24 cellular contexts compared by ENCODE assay signal in the genomic region with DNA sequence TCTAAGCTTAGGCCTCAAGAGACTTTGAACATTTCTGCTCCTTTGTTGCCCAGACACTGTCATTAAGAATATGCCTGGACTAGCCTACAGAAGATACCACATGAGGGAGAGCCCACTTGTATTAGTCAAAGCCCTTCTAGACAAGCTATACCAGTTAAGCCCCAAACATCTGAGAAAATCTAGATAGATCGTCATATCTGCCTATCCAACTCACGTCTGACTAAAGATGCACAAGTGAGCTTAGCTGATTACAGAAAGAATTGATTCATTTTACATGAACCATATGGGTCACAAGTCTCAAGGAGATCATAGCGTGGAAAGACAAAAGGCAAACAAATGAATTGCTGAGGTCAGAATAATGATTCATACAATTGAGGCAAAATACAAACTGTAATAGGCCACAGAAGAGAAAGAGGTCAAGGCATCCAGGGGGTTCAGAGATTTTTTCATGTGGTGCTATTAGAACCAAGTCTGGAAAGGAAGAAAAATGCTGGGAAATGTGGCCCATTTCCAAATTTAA.
A peak's percentile ranks its signal among the peaks of the same experiment; 100 is the strongest.
DNase-seq lines count a peak whose midpoint lies in the region; ATAC-seq, FAIRE-seq and TF ChIP-seq lines count a peak whose summit lies in the region.
"Had no signal": no experiment of that assay in that cellular context is flagged by ENCODE, and none has a peak within 500 bp of the region (broad histone marks: within the 10 kb centered on the region; RNA-seq: fewer than 3 reads in every experiment).

No MANE protein-coding gene starts in this region.

- H3K9me3 Mint-ChIP-seq in glutamatergic neuron (ENCODE audit: unreplicated experiment), result no peaks in the 10 kb centered on the region

- TF ChIP-seq POLR2A in H54 (IDR thresholded peaks at IDR 0.05; ENCODE audit: low read depth, low read length), result no peak

- no peak overlapping the region for H3K4me3 Mint-ChIP-seq in glutamatergic neuron (ENCODE audit: unreplicated experiment)

- peaks cover 6% of the 10 kb centered on the region for H3K4me1 Mint-ChIP-seq in glutamatergic neuron (ENCODE audit: low read depth, unreplicated experiment)

- in situ Hi-C loops in Panc1 (cut with HindIII; ENCODE audit: low pct_unique_long_range_greater_than_20kb, low sequenced_read_pairs), result no loop called here

- peak; percentile 38 for FAIRE-seq in H54 (lab: Jason Lieb, UNC)
- FAIRE-seq: D721Med, GM18507, H1 had no signal

- no peaks in the 10 kb centered on the region for H3K27me3 Mint-ChIP-seq in glutamatergic neuron (ENCODE audit: unreplicated experiment)

- H3K27ac Mint-ChIP-seq in glutamatergic neuron (ENCODE audit: unreplicated experiment), result peak overlapping the region; percentile 41

- no TSS peak for BruUV-seq in Panc1 (replicated peaks; lab: Mats Ljungman, UMichigan)

- H3K36me3 ChIP-seq in Panc1 (ENCODE audit: control insufficient read depth, insufficient read depth, low read length), result no peaks in the 10 kb centered on the region
- H3K36me3 ChIP-seq: Peyer's patch had no signal

- DNase-seq in H54 (ENCODE audit: insufficient read length, low spot score) (no peak), Panc1 (ENCODE audit: low read depth, low spot score) (no peak), choroid plexus epithelial cell (ENCODE audit: low read depth) (peak; percentile 37), glutamatergic neuron (no peak), T-helper 1 cell (no peak)
- no peak for DNase-seq in activated CD4-positive, alpha-beta T cell treated with anti-CD3 and anti-CD28 coated beads for 48 hours
- DNase-seq: Kasumi-1, MV-4-11, NCI-H1105, NCI-H1436 treated with DMSO at 0.1 percent for 48 hours, NCI-H187 treated with DMSO at 0.1 percent for 48 hours, NCI-H2171 treated with DMSO at 0.1 percent for 48 hours, NCI-H345, NCI-H510A treated with DMSO at 0.1 percent for 48 hours, NCI-H748 treated with DMSO at 0.1 percent for 48 hours, Peyer's patch, SHP77 treated with DMSO at 0.1 percent for 48 hours had no signal

- ATAC-seq in Panc1 (no peak), GM19397 (IDR thresholded peaks at IDR 0.05; ENCODE audit: unreplicated experiment) (no peak), HG03139 (IDR thresholded peaks at IDR 0.05; ENCODE audit: unreplicated experiment) (no peak)
- ATAC-seq: HCT116 had no signal

- intact Hi-C loops in Panc1 (cut with micrococcal nuclease; ENCODE audit: unreplicated experiment), result loop anchor here (10.0 kb wide), 1 partner anchor 58 kb away; no protein-coding TSS in a partner anchor

- H3K27me3 ChIP-seq in Panc1 (ENCODE audit: control insufficient read depth, insufficient read depth, low read length), result no peaks in the 10 kb centered on the region
- H3K27me3 ChIP-seq: Peyer's patch had no signal

- TF ChIP-seq CTCF in Panc1 (IDR thresholded peaks at IDR 0.05), result no peak
- no peak for TF ChIP-seq CTCF in choroid plexus epithelial cell (conservative IDR thresholded peaks at IDR 0.05; ENCODE audit: low read depth, low read length)
- TF ChIP-seq CTCF in glutamatergic neuron (IDR thresholded peaks at IDR 0.05; ENCODE audit: partially characterized antibody, unreplicated experiment), result no peak

- H3K4me3 ChIP-seq in Panc1 (ENCODE audit: low read depth in 2 of 2, low read length in 2 of 2), result no peak overlapping the region
- H3K4me3 ChIP-seq in choroid plexus epithelial cell (ENCODE audit: low read depth, low read length), result no peak overlapping the region
- H3K4me3 ChIP-seq: Peyer's patch had no signal

- peaks cover 23% of the 10 kb centered on the region; the same call in 1 of the 2 replicates for H3K9me3 ChIP-seq in Panc1 (ENCODE audit: control insufficient read depth, insufficient read depth, low read depth, low read length)
- H3K9me3 ChIP-seq: Peyer's patch had no signal

- peaks cover 29% of the 10 kb centered on the region for H3K4me1 ChIP-seq in Panc1 (ENCODE audit: control insufficient read depth, insufficient read depth, low read length)

- peak overlapping the region; percentile 92 for H3K27ac ChIP-seq in Panc1 (ENCODE audit: low read length)
- H3K27ac ChIP-seq: HL-60, Peyer's patch had no signal

- POLR2A ChIA-PET in Panc1 (lab: Charles Lee), result no interaction called here

- no peaks in the 10 kb centered on the region for H3K36me3 Mint-ChIP-seq in glutamatergic neuron (ENCODE audit: unreplicated experiment)

- CTCF ChIA-PET in Panc1 (lab: Charles Lee), result no interaction called here
